21 cellular contexts compared by ENCODE assay signal in genomic region chr5:131419877-131420276, GRCh38.
DNase-seq lines count a peak whose midpoint lies in the region; ATAC-seq lines count a peak whose summit lies in the region.
"Had no signal": no experiment of that assay in that cellular context is flagged by ENCODE, and none has a peak within 500 bp of the region (broad histone marks: within the 10 kb centered on the region; RNA-seq: fewer than 3 reads in every experiment).

No MANE protein-coding gene starts in this region.

- intact Hi-C loops in CD4-positive, alpha-beta memory T cell (cut with micrococcal nuclease), result loop anchor here (5.0 to 10.0 kb wide), 2 partner anchors 835 to 1313 kb away; no protein-coding TSS in a partner anchor

- H3K4me1 ChIP-seq in CD4-positive, CD25-positive, alpha-beta regulatory T cell (ENCODE audit: control insufficient read depth, insufficient read depth, low read length, poor library complexity, severe bottlenecking), result no peaks in the 10 kb centered on the region
- H3K4me1 ChIP-seq in CD4-positive, alpha-beta memory T cell (ENCODE audit: insufficient read depth, low read length), result peaks cover 19% of the 10 kb centered on the region

- H3K36me3 Mint-ChIP-seq in CD4-positive, CD25-positive, alpha-beta regulatory T cell, result peaks cover 10% of the 10 kb centered on the region
- peaks cover 20 to 41% of the 10 kb centered on the region in 2 donors for H3K36me3 Mint-ChIP-seq in CD4-positive, alpha-beta memory T cell
- peaks cover 76% of the 10 kb centered on the region for H3K36me3 Mint-ChIP-seq in activated T-helper 17 cell treated with anti-CD3 and anti-CD28 coated beads, Interleukin-2, amount 50 U/mL, for 72 hours (ENCODE audit: low read depth)
- peaks cover 6% of the 10 kb centered on the region for H3K36me3 Mint-ChIP-seq in memory B cell

- no peaks in the 10 kb centered on the region for H3K9me3 ChIP-seq in CD4-positive, CD25-positive, alpha-beta regulatory T cell (ENCODE audit: control insufficient read depth in 2 of 2, low read length in 2 of 2)
- no peaks in the 10 kb centered on the region for H3K9me3 ChIP-seq in CD4-positive, alpha-beta memory T cell (ENCODE audit: control insufficient read depth in 1 of 2, low read length in 2 of 2)
- H3K9me3 ChIP-seq: esophagus squamous epithelium, transverse colon had no signal

- CTCF ChIA-PET in CD4-positive, alpha-beta memory T cell (lab: Charles Lee; ENCODE audit: partially characterized antibody), result interaction anchor here (1.0 to 2.5 kb wide), 6 partner anchors 18 to 254 kb away, joined by 4 to 9 read pairs (median 4); partner anchors contain the start of gene HINT1

- peak overlapping the region in 2 of 3 donors; percentile 40 to 47 for H3K27ac Mint-ChIP-seq in CD4-positive, CD25-positive, alpha-beta regulatory T cell
- peak overlapping the region; percentile 36 to 91 (median 72) for H3K27ac Mint-ChIP-seq in CD4-positive, alpha-beta memory T cell
- H3K27ac Mint-ChIP-seq in activated T-helper 17 cell treated with anti-CD3 and anti-CD28 coated beads, Interleukin-2, amount 50 U/mL, for 72 hours, result peak overlapping the region; percentile 73
- peak overlapping the region; percentile 58 for H3K27ac Mint-ChIP-seq in memory B cell

- no peak overlapping the region for H3K27ac ChIP-seq in CD4-positive, CD25-positive, alpha-beta regulatory T cell (ENCODE audit: insufficient read depth, low read length, poor library complexity, severe bottlenecking)
- no peak overlapping the region for H3K27ac ChIP-seq in CD4-positive, alpha-beta memory T cell (ENCODE audit: low read depth, low read length)
- H3K27ac ChIP-seq: esophagus squamous epithelium, transverse colon, WERI-Rb-1 had no signal

- peaks cover 15 to 30% (median 27%) of the 10 kb centered on the region in 4 donors for H3K4me1 Mint-ChIP-seq in CD4-positive, CD25-positive, alpha-beta regulatory T cell
- peaks cover 21 to 35% (median 29%) of the 10 kb centered on the region in 4 donors for H3K4me1 Mint-ChIP-seq in CD4-positive, alpha-beta memory T cell
- peaks cover 29% of the 10 kb centered on the region for H3K4me1 Mint-ChIP-seq in activated T-helper 17 cell treated with anti-CD3 and anti-CD28 coated beads, Interleukin-2, amount 50 U/mL, for 72 hours
- peaks cover 18% of the 10 kb centered on the region for H3K4me1 Mint-ChIP-seq in memory B cell
- H3K4me1 Mint-ChIP-seq: nephron had no signal

- ATAC-seq in CD4-positive, CD25-positive, alpha-beta regulatory T cell (ENCODE audit: low read depth in 2 of 2), result no peak
- peak; percentile 61 for ATAC-seq in activated T-helper 17 cell treated with anti-CD3 and anti-CD28 coated beads, Interleukin-2, amount 50 U/mL, for 72 hours (replicated peaks)
- ATAC-seq in memory B cell (ENCODE audit: low read depth), result no peak
- no peak for ATAC-seq in HG03139 (IDR thresholded peaks at IDR 0.05; ENCODE audit: unreplicated experiment)
- no peak for ATAC-seq in GM21529 (IDR thresholded peaks at IDR 0.05; ENCODE audit: unreplicated experiment)
- ATAC-seq: stimulated activated naive CD8-positive, alpha-beta T cell treated with anti-CD3 and anti-CD28 coated beads, Interleukin-15, amount 100 ng/mL, for 72 hours had no signal

- H3K27me3 Mint-ChIP-seq in CD4-positive, CD25-positive, alpha-beta regulatory T cell, result no peaks in the 10 kb centered on the region
- no peaks in the 10 kb centered on the region for H3K27me3 Mint-ChIP-seq in CD4-positive, alpha-beta memory T cell
- H3K27me3 Mint-ChIP-seq in activated T-helper 17 cell treated with anti-CD3 and anti-CD28 coated beads, Interleukin-2, amount 50 U/mL, for 72 hours, result no peaks in the 10 kb centered on the region
- H3K27me3 Mint-ChIP-seq in memory B cell, result no peaks in the 10 kb centered on the region
- H3K27me3 Mint-ChIP-seq: stimulated activated naive CD8-positive, alpha-beta T cell treated with anti-CD3 and anti-CD28 coated beads, Interleukin-15, amount 100 ng/mL, for 72 hours had no signal

- no peak overlapping the region for H3K4me3 Mint-ChIP-seq in CD4-positive, CD25-positive, alpha-beta regulatory T cell
- peak overlapping the region in 2 of 8 donors; percentile 13 to 23 for H3K4me3 Mint-ChIP-seq in CD4-positive, alpha-beta memory T cell
- peak overlapping the region; percentile 37 for H3K4me3 Mint-ChIP-seq in activated T-helper 17 cell treated with anti-CD3 and anti-CD28 coated beads, Interleukin-2, amount 50 U/mL, for 72 hours
- H3K4me3 Mint-ChIP-seq in memory B cell, result no peak overlapping the region
- H3K4me3 Mint-ChIP-seq: nephron; stimulated activated naive CD8-positive, alpha-beta T cell treated with anti-CD3 and anti-CD28 coated beads, Interleukin-15, amount 100 ng/mL, for 72 hours had no signal

- no peak for DNase-seq in CD4-positive, CD25-positive, alpha-beta regulatory T cell
- no peak for DNase-seq in CD4-positive, alpha-beta memory T cell
- DNase-seq in memory B cell (ENCODE audit: low spot score in 2 of 2) (no peak), iPS-NIHi11 (ENCODE audit: low spot score) (no peak)
- DNase-seq: activated effector memory CD4-positive, alpha-beta T cell treated with Interleukin-2 at 50 U/mL for 16 hours; AML-193; aorta; effector CD4-positive, alpha-beta T cell; esophagus squamous epithelium; mesendoderm; NCI-H1105 treated with DMSO at 0.1 percent for 48 hours; NCI-H2107; NCI-H510A; stimulated activated CD4-positive, alpha-beta T cell treated with anti-CD3 and anti-CD28 coated beads, Interleukin-2, amount 100 ng/mL, for 24 hours; stimulated activated naive CD8-positive, alpha-beta T cell treated with anti-CD3 and anti-CD28 coated beads, Interleukin-15, amount 100 ng/mL, for 72 hours; transverse colon; WERI-Rb-1 had no signal

- no peaks in the 10 kb centered on the region for H3K9me3 Mint-ChIP-seq in CD4-positive, CD25-positive, alpha-beta regulatory T cell
- H3K9me3 Mint-ChIP-seq in CD4-positive, alpha-beta memory T cell, result peaks cover 0 to 1% (median 0%) of the 10 kb centered on the region in 8 donors
- no peaks in the 10 kb centered on the region for H3K9me3 Mint-ChIP-seq in activated T-helper 17 cell treated with anti-CD3 and anti-CD28 coated beads, Interleukin-2, amount 50 U/mL, for 72 hours
- H3K9me3 Mint-ChIP-seq in memory B cell, result no peaks in the 10 kb centered on the region
- H3K9me3 Mint-ChIP-seq: nephron; stimulated activated naive CD8-positive, alpha-beta T cell treated with anti-CD3 and anti-CD28 coated beads, Interleukin-15, amount 100 ng/mL, for 72 hours had no signal

- H3K4me3 ChIP-seq in CD4-positive, CD25-positive, alpha-beta regulatory T cell (ENCODE audit: low read depth, low read length), result no peak overlapping the region
- H3K4me3 ChIP-seq in CD4-positive, alpha-beta memory T cell (ENCODE audit: low read length in 2 of 2), result no peak overlapping the region
- H3K4me3 ChIP-seq: esophagus squamous epithelium, transverse colon had no signal

- peaks cover 24% of the 10 kb centered on the region for H3K36me3 ChIP-seq in CD4-positive, CD25-positive, alpha-beta regulatory T cell (ENCODE audit: control insufficient read depth, insufficient read depth, low read length)
- peaks cover 9% of the 10 kb centered on the region for H3K36me3 ChIP-seq in CD4-positive, alpha-beta memory T cell (ENCODE audit: insufficient read depth, low read length)
- H3K36me3 ChIP-seq: WERI-Rb-1 had no signal

- H3K27me3 ChIP-seq in CD4-positive, CD25-positive, alpha-beta regulatory T cell (ENCODE audit: control insufficient read depth, insufficient read depth, low read length), result no peaks in the 10 kb centered on the region
- no peaks in the 10 kb centered on the region for H3K27me3 ChIP-seq in CD4-positive, alpha-beta memory T cell (ENCODE audit: insufficient read depth, low read length)
- H3K27me3 ChIP-seq: esophagus squamous epithelium, transverse colon had no signal

- POLR2A ChIA-PET in CD4-positive, alpha-beta memory T cell (lab: Charles Lee; ENCODE audit: partially characterized antibody), result interaction anchor here (0.6 to 1.0 kb wide), 2 partner anchors 25 to 167 kb away, joined by 3 to 6 read pairs; no protein-coding TSS in a partner anchor
